In genomic region chr10:12042797-12043651, GRCh38 we compare ENCODE assay signal across 8 cellular contexts. TPM values are rescaled to one million over a fixed set of nuclear protein-coding genes. Genes with fewer than 3 reads are reported as not detected.
DNase-seq lines count a peak whose midpoint lies in the region; ATAC-seq and TF ChIP-seq lines count a peak whose summit lies in the region.

Gene UPF2, minus strand, starts transcription at chr10:12042809. Its CDS starts 7,386 bp downstream, at chr10:12035423.

- no peaks in the 10 kb centered on the region for H3K27me3 ChIP-seq in HAP-1 (ENCODE audit: low read depth)
- H3K27me3 ChIP-seq in MM.1S (replicated peaks; ENCODE audit: insufficient read depth, low read length): no peaks in the 10 kb centered on the region

- H3K4me2 ChIP-seq in MM.1S (ENCODE audit: low read depth, low read length): peak within 1 kb of the TSS; percentile 86

- H3K4me3 ChIP-seq in HAP-1: peak within 1 kb of the TSS; percentile 100
- H3K4me3 ChIP-seq in MM.1S (ENCODE audit: low read length): peak within 1 kb of the TSS; percentile 99
- peak within 1 kb of the TSS; percentile 97 for H3K4me3 ChIP-seq in fibroblast of pulmonary artery (replicated peaks; ENCODE audit: low read depth, low read length)

- H2AFZ ChIP-seq in MM.1S (ENCODE audit: low read length): peak within 1 kb of the TSS; percentile 93

- H3K4me1 ChIP-seq in HAP-1 (peaks cover 15% of the 10 kb centered on the region), MM.1S (ENCODE audit: low read length) (peaks cover 8% of the 10 kb centered on the region)

- no peaks in the 10 kb centered on the region for H3K36me3 Mint-ChIP-seq in natural killer cell

- H3K4me1 Mint-ChIP-seq in natural killer cell: peaks cover 27 to 34% of the 10 kb centered on the region in 2 donors

- H3K36me3 ChIP-seq in HAP-1 (replicated peaks): peaks cover 4% of the 10 kb centered on the region; the same call in 1 of the 2 replicates
- no peaks in the 10 kb centered on the region for H3K36me3 ChIP-seq in MM.1S (replicated peaks; ENCODE audit: insufficient read depth, low read length)

- no peaks in the 10 kb centered on the region for H3K9me3 Mint-ChIP-seq in natural killer cell

- H3K9me2 ChIP-seq in MM.1S (replicated peaks; ENCODE audit: insufficient read depth, low read length): no peaks in the 10 kb centered on the region

- peak within 1 kb of the TSS; percentile 99 for H3K9ac ChIP-seq in MM.1S (ENCODE audit: low read length)

- H3K9me3 ChIP-seq in HAP-1 (no peaks in the 10 kb centered on the region), MM.1S (replicated peaks; ENCODE audit: insufficient read depth, low read length) (no peaks in the 10 kb centered on the region)

- intact Hi-C loops in natural killer cell (cut with micrococcal nuclease): loop anchor here (1.0 to 2.0 kb wide), 2 partner anchors 25 to 152 kb away; partner anchors contain the start of genes DHTKD1 and NUDT5

- TF ChIP-seq CTCF in MM.1S (IDR thresholded peaks at IDR 0.05; ENCODE audit: low read length) (no peak), fibroblast of pulmonary artery (IDR thresholded peaks at IDR 0.05; ENCODE audit: low read length, missing control alignments) (no peak), natural killer cell (IDR thresholded peaks at IDR 0.05) (no peak)

- in situ Hi-C loops in HAP-1 (cut with MboI; ENCODE audit: low sequenced_read_pairs): no loop called here

- H3K4me3 Mint-ChIP-seq in natural killer cell: peak within 1 kb of the TSS; percentile 98

- H3K27me3 Mint-ChIP-seq in natural killer cell (ENCODE audit: low read depth in 2 of 2): no peaks in the 10 kb centered on the region

- peak; percentile 85 to 93 (median 88) for ATAC-seq in natural killer cell

- H3K27ac Mint-ChIP-seq in natural killer cell: peak within 1 kb of the TSS; percentile 97 to 98

- H4K20me1 ChIP-seq in MM.1S (ENCODE audit: insufficient read depth, low read length): no peaks in the 10 kb centered on the region

- peaks cover 46% of the 10 kb centered on the region for H3K79me2 ChIP-seq in MM.1S (ENCODE audit: low read length)

- DNase-seq in ELF-1 (ENCODE audit: low read depth, low spot score): peak; percentile 96
- DNase-seq in HAP-1 (ENCODE audit: low spot score in 2 of 2): peak; percentile 96 to 98
- peak; percentile 97 for DNase-seq in MM.1S
- peak; percentile 94 for DNase-seq in SHP77 treated with DMSO at 0.1 percent for 48 hours (lab: John Stamatoyannopoulos, UW)
- peak; percentile 95 for DNase-seq in activated effector memory CD4-positive, alpha-beta T cell treated with Interleukin-2 at 50 U/mL for 16 hours
- peak; percentile 99 for DNase-seq in fibroblast of pulmonary artery (ENCODE audit: low read depth)
- DNase-seq in natural killer cell: peak; percentile 88
- peak; percentile 93 to 99 (median 96) for DNase-seq in stimulated activated naive CD4-positive, alpha-beta T cell (lab: John Stamatoyannopoulos, UW)

- peaks cover 8% of the 10 kb centered on the region for H3F3A ChIP-seq in MM.1S (ENCODE audit: insufficient read depth, low read length)

- peak within 1 kb of the TSS; percentile 92 for H3K27ac ChIP-seq in MM.1S (ENCODE audit: low read length)

RNA-seq across cellular contexts. Expression of gene UPF2, which starts in this region (rescaled TPM):
- total RNA-seq in natural killer cell: 10 to 100 TPM; 29.3 to 33.2 (median 30.1) TPM

Comparison
In these comparisons a context has a peak if more than half of its experiments do, and no peak if none do; other contexts are left out.
1. Peak in every context shown above with its lines: DNase-seq, ATAC-seq, H3K4me3 ChIP-seq and H3K27ac ChIP-seq.